Comparison of ENCODE assay signal across 17 cellular contexts in genomic region chr20:8330785-8331699, GRCh38.
DNase-seq lines count a peak whose midpoint lies in the region; ATAC-seq, FAIRE-seq and TF ChIP-seq lines count a peak whose summit lies in the region.
"Had no signal": no experiment of that assay in that cellular context is flagged by ENCODE, and none has a peak within 500 bp of the region (broad histone marks: within the 10 kb centered on the region; RNA-seq: fewer than 3 reads in every experiment).

No MANE protein-coding gene starts in this region.

- no peak for TF ChIP-seq POLR2A in A549 (IDR thresholded peaks at IDR 0.05; ENCODE audit: low read length)

- TF ChIP-seq EP300 in A549 (IDR thresholded peaks at IDR 0.05): no peak

- H3K9me3 ChIP-seq in A549: no peaks in the 10 kb centered on the region
- H3K9me3 ChIP-seq: upper lobe of left lung had no signal

- H3K27me3 Mint-ChIP-seq in activated naive CD8-positive, alpha-beta T cell treated with anti-CD3 and anti-CD28 coated beads, Interleukin-2, amount 50 U/mL, for 24 hours: no peaks in the 10 kb centered on the region
- H3K27me3 Mint-ChIP-seq: effector memory CD8-positive, alpha-beta T cell had no signal

- no peaks in the 10 kb centered on the region for H3K9me3 Mint-ChIP-seq in activated naive CD8-positive, alpha-beta T cell treated with anti-CD3 and anti-CD28 coated beads, Interleukin-2, amount 50 U/mL, for 24 hours
- H3K9me3 Mint-ChIP-seq: effector memory CD8-positive, alpha-beta T cell had no signal

- DNase-seq in A549 (ENCODE audit: low read depth in 1 of 2, low spot score in 1 of 2) (no peak), HT1080 (ENCODE audit: low read depth) (peak; percentile 27), RCC 7860 (ENCODE audit: low spot score) (peak; percentile 33), fibroblast of peridontal ligament (ENCODE audit: extremely low read depth) (peak; percentile 54), ecto neural progenitor cell (ENCODE audit: low spot score) (no peak)
- DNase-seq in activated naive CD8-positive, alpha-beta T cell treated with anti-CD3 and anti-CD28 coated beads, Interleukin-2, amount 50 U/mL, for 24 hours: no peak
- DNase-seq: activated CD4-positive, alpha-beta T cell treated with anti-CD3 and anti-CD28 coated beads for 4 hours; amniotic stem cell; DMS53; effector memory CD8-positive, alpha-beta T cell; KG1; retina had no signal

- no peak for TF ChIP-seq CTCF in A549 (IDR thresholded peaks at IDR 0.05)

- no peaks in the 10 kb centered on the region for H3K36me3 Mint-ChIP-seq in activated naive CD8-positive, alpha-beta T cell treated with anti-CD3 and anti-CD28 coated beads, Interleukin-2, amount 50 U/mL, for 24 hours (ENCODE audit: low read depth)

- H3K4me3 ChIP-seq in A549: no peak overlapping the region
- H3K4me3 ChIP-seq: upper lobe of left lung had no signal

- H3K4me1 Mint-ChIP-seq in activated naive CD8-positive, alpha-beta T cell treated with anti-CD3 and anti-CD28 coated beads, Interleukin-2, amount 50 U/mL, for 24 hours: no peaks in the 10 kb centered on the region

- FAIRE-seq in A549 (lab: Jason Lieb, UNC) (peak; percentile 49), RCC 7860 (lab: Jason Lieb, UNC) (peak; percentile 78)
- FAIRE-seq: islet of Langerhans had no signal

- WGBS in A549 (ENCODE audit: missing lambda C conversion rate): 25% methylated on average over 3 of the region's 3 CpGs

- no peak overlapping the region for H3K4me3 Mint-ChIP-seq in activated naive CD8-positive, alpha-beta T cell treated with anti-CD3 and anti-CD28 coated beads, Interleukin-2, amount 50 U/mL, for 24 hours
- H3K4me3 Mint-ChIP-seq: effector memory CD8-positive, alpha-beta T cell had no signal

- H3K4me2 ChIP-seq in A549: no peak overlapping the region

- no peak overlapping the region for H3K27ac ChIP-seq in A549
- H3K27ac ChIP-seq: upper lobe of left lung had no signal

- H3K27ac Mint-ChIP-seq in activated naive CD8-positive, alpha-beta T cell treated with anti-CD3 and anti-CD28 coated beads, Interleukin-2, amount 50 U/mL, for 24 hours: no peak overlapping the region
- H3K27ac Mint-ChIP-seq: effector memory CD8-positive, alpha-beta T cell had no signal

- ATAC-seq in A549 (no peak), GM18907 (IDR thresholded peaks at IDR 0.05; ENCODE audit: unreplicated experiment) (no peak), GM19035 (IDR thresholded peaks at IDR 0.05; ENCODE audit: unreplicated experiment) (no peak)
- ATAC-seq in activated naive CD8-positive, alpha-beta T cell treated with anti-CD3 and anti-CD28 coated beads, Interleukin-2, amount 50 U/mL, for 24 hours: no peak
- ATAC-seq: effector memory CD8-positive, alpha-beta T cell; Panc1 had no signal

- no peaks in the 10 kb centered on the region for H3K4me1 ChIP-seq in A549
- H3K4me1 ChIP-seq: upper lobe of left lung had no signal

- CTCF ChIA-PET in A549 (lab: Yijun Ruan, JAX): no interaction called here

- POLR2A ChIA-PET in A549 (lab: Yijun Ruan, JAX): no interaction called here

- no peak for TF ChIP-seq RAD21 in A549 (conservative IDR thresholded peaks at IDR 0.05 in 1 of 2, IDR thresholded peaks at IDR 0.05 in 1 of 2)

TF ChIP-seq in A549, 52 proteins besides CTCF, POLR2A, EP300 and RAD21:
- TF ChIP-seq SREBF2 (IDR thresholded peaks at IDR 0.05): no peak
- TF ChIP-seq NFE2L2 (conservative IDR thresholded peaks at IDR 0.05; ENCODE audit: low read length): no peak
- TF ChIP-seq TFCP2L1 (CRISPR knock-in tag; IDR thresholded peaks at IDR 0.05): no peak
- no peak for TF ChIP-seq PBX3 (IDR thresholded peaks at IDR 0.05)
- no peak for TF ChIP-seq CBX8 (IDR thresholded peaks at IDR 0.05)
- no peak for TF ChIP-seq USF2 (IDR thresholded peaks at IDR 0.05)
- no peak for TF ChIP-seq GATA3 (IDR thresholded peaks at IDR 0.05; ENCODE audit: borderline replicate concordance)

Comparison
In these comparisons a context has a peak if more than half of its experiments do, and no peak if none do; other contexts are left out.
1. DNase-seq: peak in HT1080 (single experiment), RCC 7860 (single experiment) and fibroblast of peridontal ligament (single experiment); none in A549 (0 of 2), ecto neural progenitor cell (single experiment) and activated naive CD8-positive, alpha-beta T cell treated with anti-CD3 and anti-CD28 coated beads, Interleukin-2, amount 50 U/mL, for 24 hours (single experiment).